In genomic region chr15:69626095-69627066, GRCh38 we compare ENCODE assay signal across 13 cellular contexts.
"Had no signal": no experiment of that assay in that cellular context is flagged by ENCODE, and none has a peak within 500 bp of the region (broad histone marks: within the 10 kb centered on the region; RNA-seq: fewer than 3 reads in every experiment).

No MANE protein-coding gene starts in this region.

- H3K4me3 ChIP-seq: esophagus squamous epithelium, thyroid gland had no signal

- H3K27ac ChIP-seq: esophagus squamous epithelium, foreskin keratinocyte, thyroid gland had no signal

- H3K4me1 ChIP-seq: foreskin keratinocyte, thyroid gland had no signal

- H3K9me3 ChIP-seq: esophagus squamous epithelium, thyroid gland had no signal

- H3K36me3 Mint-ChIP-seq: immature natural killer cell, memory B cell had no signal

- DNase-seq: activated B cell treated with CpG ODN at 0.5 μM for 24 hours; activated CD4-positive, alpha-beta T cell treated with anti-CD3 and anti-CD28 coated beads, Interleukin-2, amount 10 ng/mL, durations not matched to agents 7 days and 5 days; activated gamma-delta T cell treated with Interleukin-2 at 50 U/mL for 16 hours; activated T-cell treated with anti-CD3 and anti-CD28 coated beads, Interleukin-2, amount 50 U/mL, for 48 hours; aorta; esophagus squamous epithelium; foreskin keratinocyte; immature natural killer cell; left cardiac atrium; nephron progenitor cell; T-helper 2 cell; thyroid gland had no signal

- H3K36me3 ChIP-seq: esophagus squamous epithelium, thyroid gland had no signal

- H3K4me3 Mint-ChIP-seq: activated B cell treated with CpG ODN at 0.5 μM for 24 hours; activated CD4-positive, alpha-beta T cell treated with anti-CD3 and anti-CD28 coated beads, Interleukin-2, amount 10 ng/mL, durations not matched to agents 7 days and 5 days; immature natural killer cell; memory B cell; nephron progenitor cell had no signal

- H3K9me3 Mint-ChIP-seq: activated B cell treated with CpG ODN at 0.5 μM for 24 hours, immature natural killer cell, memory B cell had no signal

- H3K27me3 ChIP-seq: thyroid gland had no signal

- ATAC-seq: foreskin keratinocyte had no signal

- H3K27ac Mint-ChIP-seq: activated B cell treated with CpG ODN at 0.5 μM for 24 hours; activated CD4-positive, alpha-beta T cell treated with anti-CD3 and anti-CD28 coated beads, Interleukin-2, amount 10 ng/mL, durations not matched to agents 7 days and 5 days; immature natural killer cell; memory B cell; nephron progenitor cell had no signal
